10 cellular contexts compared by ENCODE assay signal in the genomic region with DNA sequence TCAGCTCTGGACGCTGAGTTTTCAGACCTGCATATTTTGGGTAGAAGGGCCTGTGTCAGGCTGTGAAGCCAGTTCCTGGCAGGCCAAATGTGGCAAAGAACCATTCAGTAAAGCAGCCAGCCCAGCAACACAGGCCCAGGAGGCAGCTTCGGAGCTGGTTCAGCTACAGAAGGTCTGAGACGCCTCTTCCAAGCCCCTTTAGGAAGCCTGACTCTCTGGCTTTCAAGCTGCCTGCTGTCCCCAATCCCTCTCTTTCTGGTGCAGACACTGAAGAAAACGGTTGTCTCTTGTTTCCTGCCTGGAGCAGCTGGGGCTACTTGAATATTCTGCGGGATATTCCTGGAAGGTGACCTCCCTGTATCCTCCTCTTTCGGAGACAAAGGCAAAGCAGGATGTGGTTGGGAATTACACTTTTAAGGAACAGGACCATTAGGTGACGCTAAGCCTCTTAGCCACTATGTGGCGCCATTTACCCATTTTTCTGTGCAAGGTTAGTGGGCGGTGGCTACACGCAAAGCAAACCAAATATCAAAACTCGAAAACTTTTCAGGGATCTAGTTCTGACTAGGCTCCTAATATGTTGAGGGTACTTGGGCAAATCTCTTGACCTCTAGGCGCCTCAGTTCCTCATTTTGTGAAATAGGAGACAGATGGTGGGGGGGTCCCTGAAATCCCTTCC. TPM values are rescaled to one million over a fixed set of nuclear protein-coding genes. Genes with fewer than 3 reads are reported as not detected.
DNase-seq lines count a peak whose midpoint lies in the region; ATAC-seq and TF ChIP-seq lines count a peak whose summit lies in the region.
"Had no signal": no experiment of that assay in that cellular context is flagged by ENCODE, and none has a peak within 500 bp of the region (broad histone marks: within the 10 kb centered on the region; RNA-seq: fewer than 3 reads in every experiment).

No MANE protein-coding gene starts in this region.

- intact Hi-C loops in heart left ventricle (cut with DNase I): loop anchor here (1.0 to 10.0 kb wide), 7 partner anchors 404 to 1151 kb away; no protein-coding TSS in a partner anchor

- no peak overlapping the region for H3K4me3 Mint-ChIP-seq in activated naive CD8-positive, alpha-beta T cell treated with anti-CD3 and anti-CD28 coated beads, Interleukin-2, amount 50 U/mL, for 24 hours

- DNase-seq in NCI-H1417 (lab: John Stamatoyannopoulos, UW) (peak; percentile 6 to 75 (median 34)), NCI-H1417 treated with DMSO at 0.1 percent for 48 hours (lab: John Stamatoyannopoulos, UW) (no peak), H4 (ENCODE audit: low spot score) (peak; percentile 79), LHCN-M2 (ENCODE audit: low read depth) (peak; percentile 70), SK-N-DZ (ENCODE audit: low spot score) (peak; percentile 48), heart left ventricle (peak in 4 of 5 donors; percentile 29 to 50 (median 47)), renal cortical epithelial cell (ENCODE audit: low read depth) (peak; percentile 53)
- peak; percentile 51 for DNase-seq in activated naive CD8-positive, alpha-beta T cell treated with anti-CD3 and anti-CD28 coated beads, Interleukin-2, amount 50 U/mL, for 24 hours

- ATAC-seq in activated naive CD8-positive, alpha-beta T cell treated with anti-CD3 and anti-CD28 coated beads, Interleukin-2, amount 50 U/mL, for 24 hours: no peak
- ATAC-seq in heart left ventricle: peak; percentile 61 to 89 (median 84)

- H3K4me1 Mint-ChIP-seq in activated naive CD8-positive, alpha-beta T cell treated with anti-CD3 and anti-CD28 coated beads, Interleukin-2, amount 50 U/mL, for 24 hours: peaks cover 6% of the 10 kb centered on the region

- H3K9me3 Mint-ChIP-seq in activated naive CD8-positive, alpha-beta T cell treated with anti-CD3 and anti-CD28 coated beads, Interleukin-2, amount 50 U/mL, for 24 hours: no peaks in the 10 kb centered on the region

- H3K36me3 ChIP-seq in heart left ventricle: no peaks in the 10 kb centered on the region
- H3K36me3 ChIP-seq: BLaER1 had no signal

- no peak for TF ChIP-seq POLR2A in heart left ventricle (IDR thresholded peaks at IDR 0.05)

- no peak overlapping the region for H3K27ac ChIP-seq in heart left ventricle
- H3K27ac ChIP-seq: BLaER1, skin epidermis had no signal

- H3K27me3 ChIP-seq in heart left ventricle: peaks cover 0 to 38% (median 0%) of the 10 kb centered on the region in 9 donors

- H3K4me3 ChIP-seq in heart left ventricle: no peak overlapping the region
- H3K4me3 ChIP-seq: BLaER1, skin epidermis had no signal

- H3K27ac Mint-ChIP-seq in activated naive CD8-positive, alpha-beta T cell treated with anti-CD3 and anti-CD28 coated beads, Interleukin-2, amount 50 U/mL, for 24 hours: no peak overlapping the region

- no peaks in the 10 kb centered on the region for H3K36me3 Mint-ChIP-seq in activated naive CD8-positive, alpha-beta T cell treated with anti-CD3 and anti-CD28 coated beads, Interleukin-2, amount 50 U/mL, for 24 hours (ENCODE audit: low read depth)

- 8 to 14% (median 12%) methylated on average over 8 to 12 of the region's 12 CpGs for WGBS in heart left ventricle, 4 donors

- no peaks in the 10 kb centered on the region for H3K4me1 ChIP-seq in heart left ventricle
- H3K4me1 ChIP-seq: BLaER1 had no signal

- no peaks in the 10 kb centered on the region for H3K9me3 ChIP-seq in heart left ventricle
- H3K9me3 ChIP-seq: BLaER1 had no signal

- TF ChIP-seq CTCF in heart left ventricle (IDR thresholded peaks at IDR 0.05): peak; percentile 50 to 87 (median 72)

- H3K27me3 Mint-ChIP-seq in activated naive CD8-positive, alpha-beta T cell treated with anti-CD3 and anti-CD28 coated beads, Interleukin-2, amount 50 U/mL, for 24 hours: no peaks in the 10 kb centered on the region

RNA-seq across cellular contexts. Expression of a gene that starts 47.2 kb away (rescaled TPM):
- 39.5 and 41.5 TPM in 2 replicates for total RNA-seq in H4 (2014; rRNA removed; shearing (Covaris generic))
- total RNA-seq in LHCN-M2 (2014; rRNA removed): 25.6 and 27.8 TPM in 2 replicates
- polyA plus RNA-seq in LHCN-M2 (2012): 26.6 TPM
- polyA plus RNA-seq in SK-N-DZ (2014; cell fraction: cytosol; rRNA removed): 56.7 and 60.3 TPM in 2 replicates
- 76.0 and 88.1 TPM in 2 replicates for polyA plus RNA-seq in SK-N-DZ (2014; cell fraction: nucleus; rRNA removed)
- 10 to 100 TPM in 7 of 9 donors, 1 to 10 TPM in 2; 6.0 to 17.2 (median 12.8) TPM for total RNA-seq in heart left ventricle
- 10 to 100 TPM; 13.1 to 16.6 TPM for polyA plus RNA-seq in heart left ventricle
- total RNA-seq in renal cortical epithelial cell: 29.2 and 33.0 TPM in 2 replicates
